In genomic region chr21:27406297-27407009, GRCh38 we compare ENCODE assay signal across 18 cellular contexts.
A peak's percentile ranks its signal among the peaks of the same experiment; 100 is the strongest.
DNase-seq lines count a peak whose midpoint lies in the region; ATAC-seq and TF ChIP-seq lines count a peak whose summit lies in the region.
"Had no signal": no experiment of that assay in that cellular context is flagged by ENCODE, and none has a peak within 500 bp of the region (broad histone marks: within the 10 kb centered on the region; RNA-seq: fewer than 3 reads in every experiment).

No MANE protein-coding gene starts in this region.

- no peak overlapping the region for H3K4me3 Mint-ChIP-seq in activated T-cell treated with anti-CD3 and anti-CD28 coated beads, Interleukin-2, amount 50 U/mL, for 4 hours
- H3K4me3 Mint-ChIP-seq: activated naive CD4-positive, alpha-beta T cell treated with anti-CD3 and anti-CD28 coated beads, Interleukin-2, amount 10 ng/mL, durations not matched to agents 7 days and 5 days; endodermal cell; natural killer cell; T-cell had no signal

- H3K27me3 ChIP-seq in SK-N-SH (ENCODE audit: insufficient read depth), result no peaks in the 10 kb centered on the region
- H3K27me3 ChIP-seq: Peyer's patch, tibial artery had no signal

- H3K36me3 ChIP-seq in SK-N-SH (replicated peaks in 1 of 2; ENCODE audit: control insufficient read depth in 1 of 2, insufficient read depth in 2 of 2, low read length in 1 of 2), result no peaks in the 10 kb centered on the region
- H3K36me3 ChIP-seq: Peyer's patch, tibial artery had no signal

- H3K27me3 Mint-ChIP-seq in activated T-cell treated with anti-CD3 and anti-CD28 coated beads, Interleukin-2, amount 50 U/mL, for 4 hours (ENCODE audit: low read depth), result no peaks in the 10 kb centered on the region
- H3K27me3 Mint-ChIP-seq: activated naive CD4-positive, alpha-beta T cell treated with anti-CD3 and anti-CD28 coated beads, Interleukin-2, amount 10 ng/mL, durations not matched to agents 7 days and 5 days; T-cell had no signal

- DNase-seq in AG08396 (ENCODE audit: low spot score) (peak; percentile 18), SK-N-SH (peak; percentile 18), globus pallidus (ENCODE audit: low spot score) (peak; percentile 10), midbrain (lab: John Stamatoyannopoulos, UW) (peak; percentile 20), substantia nigra (lab: John Stamatoyannopoulos, UW) (no peak), KG1 (lab: John Stamatoyannopoulos, UW) (no peak)
- no peak for DNase-seq in activated T-cell treated with anti-CD3 and anti-CD28 coated beads, Interleukin-2, amount 50 U/mL, for 4 hours
- no peak for DNase-seq in stimulated activated naive CD8-positive, alpha-beta T cell treated with anti-CD3 and anti-CD28 coated beads, Interleukin-15, Interleukin-2, amounts not matched to agents 100 U/mL and 50 U/mL, for 24 hours
- DNase-seq: activated naive CD4-positive, alpha-beta T cell treated with anti-CD3 and anti-CD28 coated beads, Interleukin-2, amount 10 ng/mL, durations not matched to agents 7 days and 5 days; central memory CD4-positive, alpha-beta T cell; endodermal cell; natural killer cell; NCI-H1694 treated with DMSO at 0.1 percent for 48 hours; NCI-H748 treated with DMSO at 0.1 percent for 48 hours; Peyer's patch; stimulated activated CD8-positive, alpha-beta memory T cell treated with anti-CD3 and anti-CD28 coated beads, Interleukin-4, amount 100 ng/mL, for 48 hours; T-cell; tibial artery had no signal

- TF ChIP-seq CTCF in SK-N-SH (IDR thresholded peaks at IDR 0.05), result no peak

- H3K4me3 ChIP-seq in SK-N-SH (ENCODE audit: low read depth in 2 of 2, low read length in 1 of 2), result no peak overlapping the region
- H3K4me3 ChIP-seq: Peyer's patch, tibial artery had no signal

- H4K20me1 ChIP-seq in SK-N-SH (ENCODE audit: insufficient read depth), result no peaks in the 10 kb centered on the region

- H3K36me3 Mint-ChIP-seq in activated T-cell treated with anti-CD3 and anti-CD28 coated beads, Interleukin-2, amount 50 U/mL, for 4 hours (ENCODE audit: insufficient read depth), result no peaks in the 10 kb centered on the region
- H3K36me3 Mint-ChIP-seq: activated naive CD4-positive, alpha-beta T cell treated with anti-CD3 and anti-CD28 coated beads, Interleukin-2, amount 10 ng/mL, durations not matched to agents 7 days and 5 days; natural killer cell; T-cell had no signal

- H3K9ac ChIP-seq in SK-N-SH, result no peak overlapping the region

- CTCF ChIA-PET in SK-N-SH (lab: Yijun Ruan, JAX), result no interaction called here

- H3K4me1 ChIP-seq in SK-N-SH (ENCODE audit: control insufficient read depth in 1 of 2, insufficient read depth in 2 of 2, low read depth in 1 of 2, low read length in 1 of 2), result peaks cover 3 to 4% of the 10 kb centered on the region in 2 experiments; a peak in 2 of 4 replicates
- H3K4me1 ChIP-seq: Peyer's patch had no signal

- H2AFZ ChIP-seq in SK-N-SH (ENCODE audit: low read depth), result 0 out of 2 replicates have a peak overlapping the region, but pooled peaks have one; percentile 1

- no peaks in the 10 kb centered on the region for H3K9me3 ChIP-seq in SK-N-SH
- H3K9me3 ChIP-seq: Peyer's patch, tibial artery had no signal

- 28% methylated on average over 3 of the region's 3 CpGs for WGBS in SK-N-SH (ENCODE audit: low lambda C conversion rate)

- ATAC-seq in activated T-cell treated with anti-CD3 and anti-CD28 coated beads, Interleukin-2, amount 50 U/mL, for 4 hours, result no peak
- no peak for ATAC-seq in stimulated activated naive CD8-positive, alpha-beta T cell treated with anti-CD3 and anti-CD28 coated beads, Interleukin-15, Interleukin-2, amounts not matched to agents 100 U/mL and 50 U/mL, for 24 hours
- ATAC-seq: natural killer cell, T-cell had no signal

- H3K9me2 ChIP-seq in SK-N-SH, result no peaks in the 10 kb centered on the region

- H3K9me3 Mint-ChIP-seq in activated T-cell treated with anti-CD3 and anti-CD28 coated beads, Interleukin-2, amount 50 U/mL, for 4 hours, result no peaks in the 10 kb centered on the region
- H3K9me3 Mint-ChIP-seq: endodermal cell had no signal

- H3K4me1 Mint-ChIP-seq in activated T-cell treated with anti-CD3 and anti-CD28 coated beads, Interleukin-2, amount 50 U/mL, for 4 hours (ENCODE audit: low read depth), result no peaks in the 10 kb centered on the region
- H3K4me1 Mint-ChIP-seq: activated naive CD4-positive, alpha-beta T cell treated with anti-CD3 and anti-CD28 coated beads, Interleukin-2, amount 10 ng/mL, durations not matched to agents 7 days and 5 days; natural killer cell; T-cell had no signal

- peak overlapping the region; percentile 3 to 62; a peak in 3 of 4 replicates for H3K27ac ChIP-seq in SK-N-SH (ENCODE audit: low read depth in 2 of 2, low read length in 1 of 2)
- no peak overlapping the region for H3K27ac ChIP-seq in substantia nigra (ENCODE audit: low read depth, low read length, poor library complexity, severe bottlenecking)
- H3K27ac ChIP-seq: Peyer's patch, tibial artery had no signal

- no peak for TF ChIP-seq EP300 in SK-N-SH (IDR thresholded peaks at IDR 0.05; ENCODE audit: borderline replicate concordance in 1 of 2, low read depth in 1 of 2, low read length in 1 of 2)

- no peaks in the 10 kb centered on the region for H3K79me2 ChIP-seq in SK-N-SH (ENCODE audit: insufficient read depth)

- POLR2A ChIA-PET in SK-N-SH (lab: Yijun Ruan, JAX), result no interaction called here

- no peak for TF ChIP-seq RAD21 in SK-N-SH (IDR thresholded peaks at IDR 0.05; ENCODE audit: low read length)

- H3K4me2 ChIP-seq in SK-N-SH, result 0 out of 2 replicates have a peak overlapping the region, but pooled peaks have one; percentile 0

- no peaks in the 10 kb centered on the region for H3F3A ChIP-seq in SK-N-SH (replicated peaks; ENCODE audit: insufficient read depth)

TF ChIP-seq in SK-N-SH, 30 proteins besides CTCF, POLR2A, EP300 and RAD21:
- TF ChIP-seq FOXJ3 (CRISPR knock-in tag; IDR thresholded peaks at IDR 0.05) (no peak), TEAD4 (IDR thresholded peaks at IDR 0.05; ENCODE audit: borderline replicate concordance, insufficient read depth) (0 out of 2 replicates have a peak, but pooled peaks have one; percentile 10), ZBTB33 (IDR thresholded peaks at IDR 0.05; ENCODE audit: borderline replicate concordance, low read depth) (no peak), FOXM1 (IDR thresholded peaks at IDR 0.05; ENCODE audit: low read depth) (no peak), ELF1 (IDR thresholded peaks at IDR 0.05) (no peak), NRF1 (IDR thresholded peaks at IDR 0.05; ENCODE audit: low read depth, low read length) (no peak), JUND (IDR thresholded peaks at IDR 0.05) (no peak), RXRA (IDR thresholded peaks at IDR 0.05; ENCODE audit: borderline replicate concordance, low read depth) (no peak), GABPA (IDR thresholded peaks at IDR 0.05; ENCODE audit: low read depth) (no peak), TCF12 (IDR thresholded peaks at IDR 0.05) (peak; percentile 51; the same call in 1 of the 2 replicates)
- TF ChIP-seq, protein P1, sequence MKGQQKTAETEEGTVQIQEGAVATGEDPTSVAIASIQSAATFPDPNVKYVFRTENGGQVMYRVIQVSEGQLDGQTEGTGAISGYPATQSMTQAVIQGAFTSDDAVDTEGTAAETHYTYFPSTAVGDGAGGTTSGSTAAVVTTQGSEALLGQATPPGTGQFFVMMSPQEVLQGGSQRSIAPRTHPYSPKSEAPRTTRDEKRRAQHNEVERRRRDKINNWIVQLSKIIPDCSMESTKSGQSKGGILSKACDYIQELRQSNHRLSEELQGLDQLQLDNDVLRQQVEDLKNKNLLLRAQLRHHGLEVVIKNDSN (IDR thresholded peaks at IDR 0.05; ENCODE audit: borderline replicate concordance, low read depth), result no peak

Comparison
In these comparisons a context has a peak if more than half of its experiments do, and no peak if none do; other contexts are left out.
1. DNase-seq: peak in AG08396 (single experiment), SK-N-SH (single experiment), globus pallidus (single experiment) and midbrain (single experiment); none in activated T-cell treated with anti-CD3 and anti-CD28 coated beads, Interleukin-2, amount 50 U/mL, for 4 hours (single experiment), substantia nigra (0 of 49), stimulated activated naive CD8-positive, alpha-beta T cell treated with anti-CD3 and anti-CD28 coated beads, Interleukin-15, Interleukin-2, amounts not matched to agents 100 U/mL and 50 U/mL, for 24 hours (single experiment) and KG1 (single experiment).